Comparison of ENCODE assay signal across 22 cellular contexts in genomic region chr16:57632568-57632967, GRCh38. TPM values are rescaled to one million over a fixed set of nuclear protein-coding genes. Genes with fewer than 3 reads are reported as not detected.
DNase-seq lines count a peak whose midpoint lies in the region; ATAC-seq, FAIRE-seq and TF ChIP-seq lines count a peak whose summit lies in the region.
"Had no signal": no experiment of that assay in that cellular context is flagged by ENCODE, and none has a peak within 500 bp of the region (broad histone marks: within the 10 kb centered on the region; RNA-seq: fewer than 3 reads in every experiment).

No MANE protein-coding gene starts in this region.

- CTCF ChIA-PET in A549 (lab: Yijun Ruan, JAX): interaction anchor here (1.2 to 12.7 kb wide), 5 partner anchors 10 to 56 kb away, joined by 3 to 227 read pairs (median 25); no protein-coding TSS in a partner anchor
- CTCF ChIA-PET in PC-9 (lab: Charles Lee): no interaction called here

- TF ChIP-seq POLR2A in A549 (IDR thresholded peaks at IDR 0.05; ENCODE audit: low read length): no peak

- intact Hi-C loops in PC-9 (cut with micrococcal nuclease; ENCODE audit: unreplicated experiment) (no loop called here), aorta (cut with DNase I) (no loop called here)

- H3K4me3 ChIP-seq in A549 (no peak overlapping the region), PC-9 (no peak overlapping the region), neural progenitor cell (no peak overlapping the region), aorta (ENCODE audit: low read length in 2 of 2) (no peak overlapping the region)
- H3K4me3 ChIP-seq: mucosa of descending colon, pancreas had no signal

- H3K36me3 Mint-ChIP-seq in brain (no peaks in the 10 kb centered on the region), neural progenitor cell (no peaks in the 10 kb centered on the region)
- H3K36me3 Mint-ChIP-seq: CD8-positive, alpha-beta T cell; stimulated activated naive B cell treated with anti-CD40 and anti-IgM and Interleukin-4, amounts not matched to agents 10 μg/mL and 1 μg/mL and 100 μg/mL, for 72 hours had no signal

- no TSS peak for BruUV-seq in PC-9 (replicated peaks; lab: Mats Ljungman, UMichigan)

- H3K9me3 ChIP-seq in A549: no peaks in the 10 kb centered on the region
- H3K9me3 ChIP-seq in PC-9 (ENCODE audit: insufficient read depth, low read depth): no peaks in the 10 kb centered on the region
- H3K9me3 ChIP-seq in neural progenitor cell (ENCODE audit: low read depth): no peaks in the 10 kb centered on the region
- no peaks in the 10 kb centered on the region for H3K9me3 ChIP-seq in aorta (ENCODE audit: control insufficient read depth, low read length)
- H3K9me3 ChIP-seq: mucosa of descending colon, pancreas had no signal

- H2AFZ ChIP-seq in PC-9 (no peak overlapping the region), neural progenitor cell (replicated peaks) (no peak overlapping the region)

- peaks cover 29% of the 10 kb centered on the region for H3F3A ChIP-seq in PC-9 (ENCODE audit: insufficient read depth, low read depth)
- H3F3A ChIP-seq in neural progenitor cell (ENCODE audit: low read depth): peaks cover 15% of the 10 kb centered on the region

- POLR2A ChIA-PET in A549 (lab: Yijun Ruan, JAX): no interaction called here
- POLR2A ChIA-PET in PC-9 (lab: Charles Lee; ENCODE audit: unreplicated experiment): no interaction called here

- TF ChIP-seq CTCF in A549 (IDR thresholded peaks at IDR 0.05) (no peak), PC-9 (conservative IDR thresholded peaks at IDR 0.05) (no peak), brain (conservative IDR thresholded peaks at IDR 0.05) (no peak), neural progenitor cell (IDR thresholded peaks at IDR 0.05) (no peak)

- peaks cover 41% of the 10 kb centered on the region for H4K20me1 ChIP-seq in PC-9 (ENCODE audit: insufficient read depth)
- no peaks in the 10 kb centered on the region for H4K20me1 ChIP-seq in neural progenitor cell (ENCODE audit: low read depth)

- peak overlapping the region in 4 of 5 experiments; percentile 45 to 79 (median 55) for H3K27ac Mint-ChIP-seq in brain
- H3K27ac Mint-ChIP-seq in neural progenitor cell: peak overlapping the region; percentile 66
- H3K27ac Mint-ChIP-seq: CD8-positive, alpha-beta T cell; stimulated activated naive B cell treated with anti-CD40 and anti-IgM and Interleukin-4, amounts not matched to agents 10 μg/mL and 1 μg/mL and 100 μg/mL, for 72 hours had no signal

- H3K27me3 ChIP-seq in PC-9 (ENCODE audit: insufficient read depth, low read depth): no peaks in the 10 kb centered on the region
- H3K27me3 ChIP-seq in neural progenitor cell: no peaks in the 10 kb centered on the region
- H3K27me3 ChIP-seq in aorta (ENCODE audit: control insufficient read depth in 1 of 2, insufficient read depth in 2 of 2, low read length in 1 of 2): no peaks in the 10 kb centered on the region
- H3K27me3 ChIP-seq: pancreas had no signal

- no peak for TF ChIP-seq RAD21 in A549 (conservative IDR thresholded peaks at IDR 0.05 in 1 of 2, IDR thresholded peaks at IDR 0.05 in 1 of 2)

- H3K36me3 ChIP-seq in PC-9 (ENCODE audit: low read depth): no peaks in the 10 kb centered on the region
- no peaks in the 10 kb centered on the region for H3K36me3 ChIP-seq in neural progenitor cell
- H3K36me3 ChIP-seq in aorta (ENCODE audit: control insufficient read depth in 1 of 2, insufficient read depth in 2 of 2, low read length in 1 of 2): no peaks in the 10 kb centered on the region
- H3K36me3 ChIP-seq: pancreas had no signal

- peaks cover 58% of the 10 kb centered on the region for H3K79me2 ChIP-seq in PC-9 (ENCODE audit: low read depth)
- no peaks in the 10 kb centered on the region for H3K79me2 ChIP-seq in neural progenitor cell (ENCODE audit: low read depth)

- H3K4me1 ChIP-seq in A549 (peaks cover 86% of the 10 kb centered on the region), PC-9 (replicated peaks; ENCODE audit: insufficient read depth) (peaks cover 75% of the 10 kb centered on the region), neural progenitor cell (peaks cover 23% of the 10 kb centered on the region), aorta (ENCODE audit: control insufficient read depth in 1 of 2, insufficient read depth in 2 of 2, low read length in 2 of 2) (no peaks in the 10 kb centered on the region)

- H3K4me3 Mint-ChIP-seq in brain (peak overlapping the region in 1 of 5 experiments; percentile 16), neural progenitor cell (no peak overlapping the region)
- H3K4me3 Mint-ChIP-seq: CD8-positive, alpha-beta T cell; stimulated activated naive B cell treated with anti-CD40 and anti-IgM and Interleukin-4, amounts not matched to agents 10 μg/mL and 1 μg/mL and 100 μg/mL, for 72 hours had no signal

- FAIRE-seq in A549 (lab: Jason Lieb, UNC): no peak
- FAIRE-seq: pancreas, urothelium cell line had no signal

- H3K27me3 Mint-ChIP-seq in brain (peaks cover 4% of the 10 kb centered on the region), neural progenitor cell (ENCODE audit: insufficient read depth, low read depth) (peaks cover 7% of the 10 kb centered on the region)

- ATAC-seq in A549 (no peak), aorta (ENCODE audit: low FRiP score) (no peak)
- ATAC-seq: CD8-positive, alpha-beta T cell; mucosa of descending colon; pancreas; stimulated activated naive B cell treated with anti-CD40 and anti-IgM and Interleukin-4, amounts not matched to agents 10 μg/mL and 1 μg/mL and 100 μg/mL, for 72 hours had no signal

- TF ChIP-seq EP300 in A549 (IDR thresholded peaks at IDR 0.05): no peak

- no peaks in the 10 kb centered on the region for H3K9me2 ChIP-seq in PC-9 (ENCODE audit: insufficient read depth)

- DNase-seq in A549 (ENCODE audit: low read depth in 1 of 2, low spot score in 1 of 2) (no peak), PC-9 (no peak), neural progenitor cell (ENCODE audit: low spot score) (no peak), iPS-NIHi7 (ENCODE audit: extremely low spot score) (no peak), aorta (no peak), NAMALWA (ENCODE audit: low spot score) (no peak)
- DNase-seq in stimulated activated CD4-positive, alpha-beta T cell treated with anti-CD3 and anti-CD28 coated beads, Interleukin-4, amount 100 ng/mL, for 24 hours: no peak
- DNase-seq: activated CD4-positive, CD25-positive, alpha-beta regulatory T cell treated with anti-CD3 and anti-CD28 coated beads, Interleukin-2, amount 50 U/mL, for 72 hours; activated CD8-positive, alpha-beta memory T cell treated with anti-CD3 and anti-CD28 coated beads, Interleukin-2, amount 50 U/mL, for 4 hours; activated naive CD4-positive, alpha-beta T cell; CD8-positive, alpha-beta T cell; DND-41; effector memory CD4-positive, alpha-beta T cell; kidney glomerular epithelial cell; mucosa of descending colon; RPMI8226; stimulated activated naive B cell treated with anti-CD40 and anti-IgM and Interleukin-4, amounts not matched to agents 10 μg/mL and 1 μg/mL and 100 μg/mL, for 72 hours had no signal

- H3K27ac ChIP-seq in A549 (peak overlapping the region in 1 of 2 experiments; percentile 98; a peak in 3 of 6 replicates), PC-9 (no peak overlapping the region), neural progenitor cell (no peak overlapping the region), aorta (ENCODE audit: low read depth in 1 of 2, low read length in 2 of 2) (no peak overlapping the region)
- H3K27ac ChIP-seq: pancreas had no signal

- H3K4me1 Mint-ChIP-seq in brain: peaks cover 65% of the 10 kb centered on the region
- H3K4me1 Mint-ChIP-seq in neural progenitor cell: peaks cover 57% of the 10 kb centered on the region

- 78% methylated on average over 15 of the region's 15 CpGs for WGBS in A549 (ENCODE audit: missing lambda C conversion rate)
- 38 to 41% methylated on average over 15 of the region's 15 CpGs for WGBS in aorta, 2 donors

- H3K9me3 Mint-ChIP-seq in brain: peaks cover 0 to 6% (median 0%) of the 10 kb centered on the region in 5 experiments
- H3K9me3 Mint-ChIP-seq in neural progenitor cell: no peaks in the 10 kb centered on the region
- H3K9me3 Mint-ChIP-seq: CD8-positive, alpha-beta T cell; stimulated activated naive B cell treated with anti-CD40 and anti-IgM and Interleukin-4, amounts not matched to agents 10 μg/mL and 1 μg/mL and 100 μg/mL, for 72 hours had no signal

- peak overlapping the region; percentile 80 for H3K4me2 ChIP-seq in A549
- H3K4me2 ChIP-seq in PC-9: 0 out of 2 replicates have a peak overlapping the region, but pooled peaks have one; percentile 52
- no peak overlapping the region for H3K4me2 ChIP-seq in neural progenitor cell

- no peak overlapping the region for H3K9ac ChIP-seq in neural progenitor cell

TF ChIP-seq in A549, 52 proteins besides CTCF, POLR2A, EP300 and RAD21 (continues in another document):
- TF ChIP-seq MAZ (IDR thresholded peaks at IDR 0.05; ENCODE audit: borderline replicate concordance, low read depth, low read length): no peak
- TF ChIP-seq, protein P1, sequence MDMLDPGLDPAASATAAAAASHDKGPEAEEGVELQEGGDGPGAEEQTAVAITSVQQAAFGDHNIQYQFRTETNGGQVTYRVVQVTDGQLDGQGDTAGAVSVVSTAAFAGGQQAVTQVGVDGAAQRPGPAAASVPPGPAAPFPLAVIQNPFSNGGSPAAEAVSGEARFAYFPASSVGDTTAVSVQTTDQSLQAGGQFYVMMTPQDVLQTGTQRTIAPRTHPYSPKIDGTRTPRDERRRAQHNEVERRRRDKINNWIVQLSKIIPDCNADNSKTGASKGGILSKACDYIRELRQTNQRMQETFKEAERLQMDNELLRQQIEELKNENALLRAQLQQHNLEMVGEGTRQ (IDR thresholded peaks at IDR 0.05): no peak
- TF ChIP-seq FOXS1 (CRISPR knock-in tag; IDR thresholded peaks at IDR 0.05): no peak

RNA-seq across cellular contexts. Expression of gene ADGRG1, which starts 4.1 kb away (rescaled TPM):
- polyA plus RNA-seq in A549 (2011; rRNA removed): 28.3 and 37.7 TPM in 2 replicates
- 46.7 and 66.1 TPM in 2 replicates for polyA plus RNA-seq in A549 (2012; cell fraction: cytosol; rRNA removed)
- 102 and 106 TPM in 2 replicates for polyA plus RNA-seq in A549 (2012; cell fraction: nucleus; rRNA removed)
- 91.8 to 142 TPM (median 130 TPM) in 3 replicates for polyA plus RNA-seq in A549 (2017; fragmentation: RNase III; extraction: RNeasy Plus Mini Kit Qiagen cat#74134 plus additional on column Dnase treatment)
- 31.9 and 33.7 TPM in 2 replicates for polyA minus RNA-seq in A549 (2011; rRNA and poly(A)+ RNA removed)
- 105 and 131 TPM in 2 replicates for total RNA-seq in PC-9 (2021)
- polyA plus RNA-seq in brain (ENCODE audit: insufficient read depth, low read depth, low replicate concordance): 268 TPM
- total RNA-seq in neural progenitor cell (ENCODE audit: low replicate concordance): 8.0 and 17.5 TPM in 2 replicates
- 10 to 100 TPM; 33.0 to 68.4 TPM for total RNA-seq in aorta
- polyA plus RNA-seq in aorta: 1 to 10 TPM; 1.2 to 2.1 TPM

RNA-seq across cellular contexts. Expression of gene ADGRG3, which starts 35.5 kb away (rescaled TPM):
- 0.45 and 0.77 TPM in 2 replicates for polyA plus RNA-seq in A549 (2011; rRNA removed)
- polyA plus RNA-seq in A549 (2012; cell fraction: cytosol; rRNA removed): 0.17 and 0.22 TPM in 2 replicates
- polyA plus RNA-seq in A549 (2012; cell fraction: nucleus; rRNA removed): 0.70 and 0.87 TPM in 2 replicates
- polyA plus RNA-seq in A549 (2017; fragmentation: RNase III; extraction: RNeasy Plus Mini Kit Qiagen cat#74134 plus additional on column Dnase treatment): 0.17 to 0.34 TPM (median 0.25 TPM) in 3 replicates
- 0.41 and 1.2 TPM in 2 replicates for polyA minus RNA-seq in A549 (2011; rRNA and poly(A)+ RNA removed)
- 0.25 TPM in 1 of 2 replicates, not detected in the other for total RNA-seq in PC-9 (2021)
- 0.29 TPM for polyA plus RNA-seq in brain (ENCODE audit: insufficient read depth, low read depth, low replicate concordance)
- total RNA-seq in neural progenitor cell (ENCODE audit: low replicate concordance): not detected in 2 replicates
- total RNA-seq in aorta: 1 to 10 TPM in 1 of 2 donors, under 1 TPM in 1; 0.84 to 3.9 TPM
- polyA plus RNA-seq in aorta: under 1 TPM; 0.08 to 0.25 TPM
- total RNA-seq: bronchial epithelial cell; T-helper 1 cell treated with Interleukin-12 subunit alpha and Interleukin-12 subunit beta and Interleukin-4 antibody, amounts not matched to agents 30 ng/mL and 1 ng/mL, for 36 hours had no signal
